ENCODE assay signal across 1 cellular context in genomic region chr17:59859444-59860025, GRCh38.
TF ChIP-seq lines count a peak whose summit lies in the region.

No MANE protein-coding gene starts in this region.

TF ChIP-seq in HepG2, 621 proteins besides CTCF, POLR2A, EP300 and RAD21 (continued from another document and continues in another):
- TF ChIP-seq FOXP4 (CRISPR knock-in tag; IDR thresholded peaks at IDR 0.05) (no peak), NR2F6 (IDR thresholded peaks at IDR 0.05) (no peak), NR2F6 (CRISPR knock-in tag; IDR thresholded peaks at IDR 0.05) (no peak), EHMT2 (IDR thresholded peaks at IDR 0.05; ENCODE audit: borderline replicate concordance, low read depth, low read length) (no peak), NCOA2 (CRISPR knock-in tag; IDR thresholded peaks at IDR 0.05) (peak; percentile 28; the same call in 1 of the 2 replicates), ZNF510 (CRISPR knock-in tag; IDR thresholded peaks at IDR 0.05; ENCODE audit: low read depth) (no peak), MYC (CRISPR knock-in tag; IDR thresholded peaks at IDR 0.05; ENCODE audit: borderline replicate concordance) (no peak), KLF6 (CRISPR knock-in tag; IDR thresholded peaks at IDR 0.05) (no peak), ZNF557 (CRISPR knock-in tag; IDR thresholded peaks at IDR 0.05) (no peak), PAF1 (CRISPR knock-in tag; IDR thresholded peaks at IDR 0.05) (no peak), AFF4 (CRISPR knock-in tag; IDR thresholded peaks at IDR 0.05) (no peak), POGZ (CRISPR knock-in tag; IDR thresholded peaks at IDR 0.05) (no peak), DNMT3B (CRISPR knock-in tag; conservative IDR thresholded peaks at IDR 0.05) (no peak), ZNF513 (CRISPR knock-in tag; conservative IDR thresholded peaks at IDR 0.05) (no peak), PREB (CRISPR knock-in tag; IDR thresholded peaks at IDR 0.05) (no peak), ZNF609 (CRISPR knock-in tag; IDR thresholded peaks at IDR 0.05; ENCODE audit: borderline replicate concordance) (no peak), STAG1 (CRISPR knock-in tag; IDR thresholded peaks at IDR 0.05) (peak; percentile 94), SAFB2 (CRISPR knock-in tag; IDR thresholded peaks at IDR 0.05; ENCODE audit: borderline replicate concordance, low read depth) (no peak), XBP1 (CRISPR knock-in tag; IDR thresholded peaks at IDR 0.05) (no peak), ZNF121 (CRISPR knock-in tag; IDR thresholded peaks at IDR 0.05) (no peak), ATM (IDR thresholded peaks at IDR 0.05; ENCODE audit: borderline replicate concordance) (no peak), TFDP2 (CRISPR knock-in tag; IDR thresholded peaks at IDR 0.05) (no peak), TOE1 (CRISPR knock-in tag; IDR thresholded peaks at IDR 0.05) (no peak), ZNF691 (CRISPR knock-in tag; IDR thresholded peaks at IDR 0.05; ENCODE audit: borderline replicate concordance, low read depth) (no peak), NFRKB (IDR thresholded peaks at IDR 0.05) (no peak), SRY (CRISPR knock-in tag; IDR thresholded peaks at IDR 0.05) (no peak), STAT5B (CRISPR knock-in tag; IDR thresholded peaks at IDR 0.05) (no peak), KDM5A (IDR thresholded peaks at IDR 0.05; ENCODE audit: borderline replicate concordance, low read length) (no peak; the same call in 1 of the 2 replicates), ZBTB8A (CRISPR knock-in tag; IDR thresholded peaks at IDR 0.05; ENCODE audit: borderline replicate concordance, low read depth) (no peak), ZNF263 (CRISPR knock-in tag; IDR thresholded peaks at IDR 0.05) (no peak), ZNF768 (CRISPR knock-in tag; IDR thresholded peaks at IDR 0.05) (no peak), DDIT3 (CRISPR knock-in tag; IDR thresholded peaks at IDR 0.05) (no peak), SMC3 (IDR thresholded peaks at IDR 0.05; ENCODE audit: low read length) (peak; percentile 91), SIN3A (IDR thresholded peaks at IDR 0.05; ENCODE audit: borderline replicate concordance, low read depth, low read length) (no peak), PTBP1 (IDR thresholded peaks at IDR 0.05; ENCODE audit: low read depth, low read length, poor library complexity, severe bottlenecking) (no peak), CAMTA2 (CRISPR knock-in tag; IDR thresholded peaks at IDR 0.05; ENCODE audit: borderline replicate concordance) (no peak), ZNF737 (CRISPR knock-in tag; IDR thresholded peaks at IDR 0.05; ENCODE audit: borderline replicate concordance) (no peak), RXRB (CRISPR knock-in tag; IDR thresholded peaks at IDR 0.05; ENCODE audit: borderline replicate concordance) (peak; percentile 35; the same call in 1 of the 2 replicates), HNRNPL (IDR thresholded peaks at IDR 0.05; ENCODE audit: low read depth, low read length) (no peak), IRF2 (CRISPR knock-in tag; IDR thresholded peaks at IDR 0.05) (0 out of 2 replicates have a peak, but pooled peaks have one; percentile 29), CERS6 (CRISPR knock-in tag; IDR thresholded peaks at IDR 0.05) (no peak), U2AF2 (IDR thresholded peaks at IDR 0.05; ENCODE audit: low read depth, low read length) (no peak), ZMYM4 (CRISPR knock-in tag; IDR thresholded peaks at IDR 0.05) (no peak), U2AF1 (optimal IDR thresholded peaks at IDR 0.05; ENCODE audit: low read depth, low read length) (no peak), ZZZ3 (CRISPR knock-in tag; IDR thresholded peaks at IDR 0.05; ENCODE audit: borderline replicate concordance) (no peak), ZSCAN31 (CRISPR knock-in tag; IDR thresholded peaks at IDR 0.05; ENCODE audit: low read depth) (no peak), SP140L (CRISPR knock-in tag; IDR thresholded peaks at IDR 0.05; ENCODE audit: borderline replicate concordance) (no peak), TCF12 (IDR thresholded peaks at IDR 0.05) (no peak), TCF12 (CRISPR knock-in tag; IDR thresholded peaks at IDR 0.05) (no peak), ZNF354B (CRISPR knock-in tag; IDR thresholded peaks at IDR 0.05) (no peak), ZBTB26 (CRISPR knock-in tag; IDR thresholded peaks at IDR 0.05; ENCODE audit: borderline replicate concordance) (no peak), SETDB1 (CRISPR knock-in tag; IDR thresholded peaks at IDR 0.05; ENCODE audit: borderline replicate concordance) (no peak), ELF4 (CRISPR knock-in tag; IDR thresholded peaks at IDR 0.05; ENCODE audit: borderline replicate concordance) (no peak)
